ENCODE assay signal across 10 cellular contexts in genomic region chr15:70493376-70493775, GRCh38.
A peak's percentile ranks its signal among the peaks of the same experiment; 100 is the strongest.
DNase-seq lines count a peak whose midpoint lies in the region; ATAC-seq and TF ChIP-seq lines count a peak whose summit lies in the region.
"Had no signal": no experiment of that assay in that cellular context is flagged by ENCODE, and none has a peak within 500 bp of the region (broad histone marks: within the 10 kb centered on the region; RNA-seq: fewer than 3 reads in every experiment).

No MANE protein-coding gene starts in this region.

- H3K9me3 Mint-ChIP-seq in CD4-positive, alpha-beta memory T cell: no peaks in the 10 kb centered on the region
- H3K9me3 Mint-ChIP-seq in activated naive CD8-positive, alpha-beta T cell treated with anti-CD3 and anti-CD28 coated beads, Interleukin-2, amount 10 ng/mL, durations not matched to agents 7 days and 5 days: no peaks in the 10 kb centered on the region
- H3K9me3 Mint-ChIP-seq in naive thymus-derived CD8-positive, alpha-beta T cell: no peaks in the 10 kb centered on the region

- no peak overlapping the region for H3K4me3 ChIP-seq in CD4-positive, alpha-beta memory T cell (ENCODE audit: low read length in 2 of 2)
- H3K4me3 ChIP-seq in KMS-11 (IDR thresholded peaks at IDR 0.05; ENCODE audit: insufficient read depth, low read depth, low read length) (no peak overlapping the region), right atrium auricular region (no peak overlapping the region)

- H3K4me3 Mint-ChIP-seq in CD4-positive, alpha-beta memory T cell: peak overlapping the region in 6 of 8 donors; percentile 17 to 85 (median 48)
- peak overlapping the region; percentile 81 for H3K4me3 Mint-ChIP-seq in activated naive CD8-positive, alpha-beta T cell treated with anti-CD3 and anti-CD28 coated beads, Interleukin-2, amount 10 ng/mL, durations not matched to agents 7 days and 5 days
- peak overlapping the region in 6 of 10 donors; percentile 4 to 90 (median 63) for H3K4me3 Mint-ChIP-seq in naive thymus-derived CD8-positive, alpha-beta T cell

- no peaks in the 10 kb centered on the region for H3K79me2 ChIP-seq in KMS-11 (ENCODE audit: insufficient read depth, low read depth)

- no peaks in the 10 kb centered on the region for H3K27me3 Mint-ChIP-seq in CD4-positive, alpha-beta memory T cell
- H3K27me3 Mint-ChIP-seq in activated naive CD8-positive, alpha-beta T cell treated with anti-CD3 and anti-CD28 coated beads, Interleukin-2, amount 10 ng/mL, durations not matched to agents 7 days and 5 days: peaks cover 51% of the 10 kb centered on the region
- H3K27me3 Mint-ChIP-seq in naive thymus-derived CD8-positive, alpha-beta T cell: peaks cover 0 to 6% (median 0%) of the 10 kb centered on the region in 5 donors

- H3K9me3 ChIP-seq in CD4-positive, alpha-beta memory T cell (ENCODE audit: control insufficient read depth in 1 of 2, low read length in 2 of 2): no peaks in the 10 kb centered on the region
- no peaks in the 10 kb centered on the region for H3K9me3 ChIP-seq in right atrium auricular region

- ATAC-seq in activated naive CD8-positive, alpha-beta T cell treated with anti-CD3 and anti-CD28 coated beads, Interleukin-2, amount 10 ng/mL, durations not matched to agents 7 days and 5 days (ENCODE audit: low read depth): peak; percentile 4
- ATAC-seq in naive thymus-derived CD8-positive, alpha-beta T cell: no peak

- H3K27ac Mint-ChIP-seq in CD4-positive, alpha-beta memory T cell: peak overlapping the region in 4 of 7 donors; percentile 33 to 78 (median 60)
- H3K27ac Mint-ChIP-seq in activated naive CD8-positive, alpha-beta T cell treated with anti-CD3 and anti-CD28 coated beads, Interleukin-2, amount 10 ng/mL, durations not matched to agents 7 days and 5 days: peak overlapping the region; percentile 92
- H3K27ac Mint-ChIP-seq in naive thymus-derived CD8-positive, alpha-beta T cell: peak overlapping the region in 3 of 10 donors; percentile 0 to 15 (median 1)

- no peak for TF ChIP-seq CTCF in KMS-11 (conservative IDR thresholded peaks at IDR 0.05; ENCODE audit: low read depth, low read length)
- TF ChIP-seq CTCF in right atrium auricular region (IDR thresholded peaks at IDR 0.05): no peak

- peak overlapping the region; percentile 96 for H3K4me2 ChIP-seq in KMS-11

- POLR2A ChIA-PET in CD4-positive, alpha-beta memory T cell (lab: Charles Lee; ENCODE audit: partially characterized antibody): interaction anchor here (0.6 to 5.3 kb wide), 19 partner anchors 10 to 1031 kb away, joined by 3 to 54 read pairs (median 8); partner anchors contain the start of gene TLE3
- POLR2A ChIA-PET in activated naive CD8-positive, alpha-beta T cell treated with anti-CD3 and anti-CD28 coated beads, Interleukin-2, amount 10 ng/mL, durations not matched to agents 7 days and 5 days (lab: Charles Lee): interaction anchor here (1.3 to 3.1 kb wide), 6 partner anchors 10 to 397 kb away, joined by 3 to 18 read pairs (median 9); no protein-coding TSS in a partner anchor
- POLR2A ChIA-PET in naive thymus-derived CD8-positive, alpha-beta T cell (lab: Charles Lee): interaction anchor here (1.0 to 3.8 kb wide), 6 partner anchors 11 to 734 kb away, joined by 3 to 24 read pairs (median 8); no protein-coding TSS in a partner anchor

- H3K27ac ChIP-seq in CD4-positive, alpha-beta memory T cell (ENCODE audit: low read depth, low read length): no peak overlapping the region
- H3K27ac ChIP-seq in KMS-11: peak overlapping the region; percentile 98
- H3K27ac ChIP-seq in right atrium auricular region: no peak overlapping the region

- H3K36me3 ChIP-seq in CD4-positive, alpha-beta memory T cell (ENCODE audit: insufficient read depth, low read length): no peaks in the 10 kb centered on the region
- H3K36me3 ChIP-seq in KMS-11 (ENCODE audit: insufficient read depth) (no peaks in the 10 kb centered on the region), right atrium auricular region (no peaks in the 10 kb centered on the region)

- no peaks in the 10 kb centered on the region for H3K27me3 ChIP-seq in CD4-positive, alpha-beta memory T cell (ENCODE audit: insufficient read depth, low read length)
- H3K27me3 ChIP-seq in KMS-11 (ENCODE audit: insufficient read depth, low read depth) (no peaks in the 10 kb centered on the region), right atrium auricular region (no peaks in the 10 kb centered on the region)

- intact Hi-C loops in CD4-positive, alpha-beta memory T cell (cut with micrococcal nuclease): loop anchor here (2.0 kb wide), 2 partner anchors 19 to 1025 kb away; no protein-coding TSS in a partner anchor
- intact Hi-C loops in head of caudate nucleus (cut with DNase I): no loop called here

- no peaks in the 10 kb centered on the region for H4K20me1 ChIP-seq in KMS-11 (ENCODE audit: insufficient read depth)

- CTCF ChIA-PET in CD4-positive, alpha-beta memory T cell (lab: Charles Lee; ENCODE audit: partially characterized antibody): interaction anchor here (1.1 to 5.0 kb wide), 5 partner anchors 12 to 1030 kb away, joined by 3 to 36 read pairs (median 7); no protein-coding TSS in a partner anchor

- H3K36me3 Mint-ChIP-seq in CD4-positive, alpha-beta memory T cell: no peaks in the 10 kb centered on the region
- H3K36me3 Mint-ChIP-seq in activated naive CD8-positive, alpha-beta T cell treated with anti-CD3 and anti-CD28 coated beads, Interleukin-2, amount 10 ng/mL, durations not matched to agents 7 days and 5 days: no peaks in the 10 kb centered on the region
- H3K36me3 Mint-ChIP-seq in naive thymus-derived CD8-positive, alpha-beta T cell: no peaks in the 10 kb centered on the region

- H3K4me1 ChIP-seq in CD4-positive, alpha-beta memory T cell (ENCODE audit: insufficient read depth, low read length): peaks cover 68% of the 10 kb centered on the region
- H3K4me1 ChIP-seq in KMS-11 (ENCODE audit: low read depth, poor library complexity, severe bottlenecking): peaks cover 91% of the 10 kb centered on the region
- H3K4me1 ChIP-seq in right atrium auricular region: no peaks in the 10 kb centered on the region

- H3K4me1 Mint-ChIP-seq in CD4-positive, alpha-beta memory T cell: peaks cover 53 to 85% (median 66%) of the 10 kb centered on the region in 4 donors
- H3K4me1 Mint-ChIP-seq in activated naive CD8-positive, alpha-beta T cell treated with anti-CD3 and anti-CD28 coated beads, Interleukin-2, amount 10 ng/mL, durations not matched to agents 7 days and 5 days: peaks cover 68% of the 10 kb centered on the region
- peaks cover 54 to 83% (median 74%) of the 10 kb centered on the region in 4 donors for H3K4me1 Mint-ChIP-seq in naive thymus-derived CD8-positive, alpha-beta T cell

- H3K9ac ChIP-seq in KMS-11: peak overlapping the region; percentile 72; the same call in 1 of the 2 replicates

- H2AFZ ChIP-seq in KMS-11 (ENCODE audit: low read depth): peak overlapping the region; percentile 36; the same call in 1 of the 2 replicates

- DNase-seq in CD4-positive, alpha-beta memory T cell: no peak
- no peak for DNase-seq in activated naive CD8-positive, alpha-beta T cell treated with anti-CD3 and anti-CD28 coated beads, Interleukin-2, amount 10 ng/mL, durations not matched to agents 7 days and 5 days
- no peak for DNase-seq in naive thymus-derived CD8-positive, alpha-beta T cell
- DNase-seq in T-helper 9 cell (no peak), activated gamma-delta T cell (lab: John Stamatoyannopoulos, UW) (no peak), right atrium auricular region (ENCODE audit: low spot score) (no peak), head of caudate nucleus (no peak)
- DNase-seq: NCI-H1092 treated with DMSO at 0.1 percent for 48 hours, NCI-H526 had no signal
